8 cellular contexts compared by ENCODE assay signal in the genomic region with DNA sequence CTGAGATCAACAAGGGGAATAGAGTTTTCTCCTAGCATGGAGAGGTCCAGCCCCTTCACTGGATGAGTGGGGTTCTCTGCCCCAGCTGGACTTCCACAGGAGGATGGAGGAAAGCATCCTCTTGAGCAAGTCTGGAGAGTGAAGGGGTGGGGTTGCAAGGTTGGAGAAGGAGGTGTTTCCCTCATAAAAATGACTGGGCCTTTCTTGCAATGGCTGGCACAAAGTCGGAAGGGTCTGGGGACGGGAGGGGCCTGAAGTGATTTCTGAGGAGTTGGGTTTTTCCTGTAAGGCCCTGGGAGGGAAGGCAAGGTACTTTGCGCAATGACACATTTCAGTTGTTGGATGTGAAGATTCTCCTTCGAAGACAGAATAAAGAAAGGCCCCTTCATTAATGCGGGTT. TPM values are rescaled to one million over a fixed set of nuclear protein-coding genes. Genes with fewer than 3 reads are reported as not detected.
A peak's percentile ranks its signal among the peaks of the same experiment; 100 is the strongest.
DNase-seq lines count a peak whose midpoint lies in the region; ATAC-seq and TF ChIP-seq lines count a peak whose summit lies in the region.

No MANE protein-coding gene starts in this region.

- no peak for ATAC-seq in mucosa of descending colon
- no peak for ATAC-seq in GM21825 (IDR thresholded peaks at IDR 0.05; ENCODE audit: unreplicated experiment)

- H3K4me1 ChIP-seq in ectodermal cell (ENCODE audit: control insufficient read depth, insufficient read depth, low read length) (peaks cover 4% of the 10 kb centered on the region), mucosa of descending colon (ENCODE audit: low read depth) (peaks cover 17% of the 10 kb centered on the region), urinary bladder (ENCODE audit: insufficient read depth) (no peaks in the 10 kb centered on the region)

- CTCF ChIA-PET in activated naive CD4-positive, alpha-beta T cell treated with anti-CD3 and anti-CD28 coated beads for 36 hours (lab: Charles Lee) = no interaction called here

- intact Hi-C loops in activated naive CD4-positive, alpha-beta T cell treated with anti-CD3 and anti-CD28 coated beads for 36 hours (cut with micrococcal nuclease) = loop anchor here (5.0 to 10.0 kb wide), 2 partner anchors 304 to 1159 kb away; a partner anchor contains a TSS
- intact Hi-C loops in mucosa of descending colon (cut with DNase I, micrococcal nuclease) = no loop called here

- H3K4me1 Mint-ChIP-seq in activated naive CD4-positive, alpha-beta T cell treated with anti-CD3 and anti-CD28 coated beads for 36 hours (ENCODE audit: low read depth) = peaks cover 23% of the 10 kb centered on the region

- H3K27ac Mint-ChIP-seq in activated naive CD4-positive, alpha-beta T cell treated with anti-CD3 and anti-CD28 coated beads for 36 hours = no peak overlapping the region

- H3K27ac ChIP-seq in ectodermal cell (ENCODE audit: insufficient read depth, low read depth, low read length, poor library complexity, severe bottlenecking) (no peak overlapping the region), urinary bladder (ENCODE audit: low read depth) (peak overlapping the region; percentile 79)

- H3K36me3 ChIP-seq in ectodermal cell (ENCODE audit: control insufficient read depth, insufficient read depth, low read length) (no peaks in the 10 kb centered on the region), mucosa of descending colon (ENCODE audit: low read depth) (no peaks in the 10 kb centered on the region), urinary bladder (ENCODE audit: insufficient read depth) (no peaks in the 10 kb centered on the region)

- H3K9me3 Mint-ChIP-seq in activated naive CD4-positive, alpha-beta T cell treated with anti-CD3 and anti-CD28 coated beads for 36 hours = no peaks in the 10 kb centered on the region

- H3K27me3 ChIP-seq in ectodermal cell (ENCODE audit: control insufficient read depth, insufficient read depth, low read length, poor library complexity, severe bottlenecking) = no peaks in the 10 kb centered on the region

- H3K9me3 ChIP-seq in ectodermal cell (ENCODE audit: control insufficient read depth, low read length) = no peaks in the 10 kb centered on the region
- peaks cover 2% of the 10 kb centered on the region for H3K9me3 ChIP-seq in mucosa of descending colon

- peaks cover 20% of the 10 kb centered on the region for H3K27me3 Mint-ChIP-seq in activated naive CD4-positive, alpha-beta T cell treated with anti-CD3 and anti-CD28 coated beads for 36 hours (ENCODE audit: low read depth)

- H3K4me3 ChIP-seq in ectodermal cell (ENCODE audit: insufficient read depth, low read depth, low read length) (peak overlapping the region; percentile 51), mucosa of descending colon (no peak overlapping the region), urinary bladder (ENCODE audit: low read depth, low read length) (peak overlapping the region; percentile 70)

- DNase-seq in activated naive CD4-positive, alpha-beta T cell treated with anti-CD3 and anti-CD28 coated beads for 36 hours = no peak
- no peak for DNase-seq in activated naive CD4-positive, alpha-beta T cell (lab: John Stamatoyannopoulos, UW)
- DNase-seq in mucosa of descending colon (peak in 2 of 3 donors; percentile 24 to 35), NCI-H2107 (lab: John Stamatoyannopoulos, UW) (no peak), midbrain (lab: John Stamatoyannopoulos, UW) (no peak)

- no peaks in the 10 kb centered on the region for H3K36me3 Mint-ChIP-seq in activated naive CD4-positive, alpha-beta T cell treated with anti-CD3 and anti-CD28 coated beads for 36 hours (ENCODE audit: low read depth)

- H3K4me3 Mint-ChIP-seq in activated naive CD4-positive, alpha-beta T cell treated with anti-CD3 and anti-CD28 coated beads for 36 hours = peak overlapping the region; percentile 80

- no peak for TF ChIP-seq CTCF in mucosa of descending colon (IDR thresholded peaks at IDR 0.05)

- WGBS in ectodermal cell, 2 experiments = 14 to 23% methylated on average over 5 of the region's 5 CpGs
- WGBS in urinary bladder = 26% methylated on average over 5 of the region's 5 CpGs

RNA-seq across cellular contexts. Expression of a gene that starts 0.9 kb away (rescaled TPM):
- total RNA-seq in activated naive CD4-positive, alpha-beta T cell treated with anti-CD3 and anti-CD28 coated beads for 36 hours = 1 to 10 TPM; 1.6 to 1.8 TPM
- 18.0 TPM for polyA plus RNA-seq in ectodermal cell (2013, experiment 1 of 4)
- polyA plus RNA-seq in ectodermal cell (2013, experiment 2 of 4) = 19.1 TPM
- 19.9 TPM for polyA plus RNA-seq in ectodermal cell (2013, experiment 3 of 4)
- polyA plus RNA-seq in ectodermal cell (2013, experiment 4 of 4) = 22.7 TPM
- total RNA-seq in mucosa of descending colon (10 to 100 TPM; 15.7 to 26.9 (median 15.8) TPM), urinary bladder (63.2 TPM)
- polyA plus RNA-seq in urinary bladder = 10.4 TPM

Comparison
In these comparisons a context has a peak if more than half of its experiments do, and no peak if none do; other contexts are left out.
1. DNase-seq: peak in mucosa of descending colon (2 of 3); none in activated naive CD4-positive, alpha-beta T cell treated with anti-CD3 and anti-CD28 coated beads for 36 hours (single experiment), activated naive CD4-positive, alpha-beta T cell (0 of 4), NCI-H2107 (single experiment) and midbrain (single experiment).
2. RNA of a gene that starts 0.9 kb away (total RNA-seq): 63.2 TPM in urinary bladder (single experiment) and 15.7 to 26.9 TPM in mucosa of descending colon; 1.6 to 1.8 TPM in activated naive CD4-positive, alpha-beta T cell treated with anti-CD3 and anti-CD28 coated beads for 36 hours; every median in the first group is over 4 times any median in the second.